Comparison of ENCODE assay signal across 1 cellular context in the genomic region with DNA sequence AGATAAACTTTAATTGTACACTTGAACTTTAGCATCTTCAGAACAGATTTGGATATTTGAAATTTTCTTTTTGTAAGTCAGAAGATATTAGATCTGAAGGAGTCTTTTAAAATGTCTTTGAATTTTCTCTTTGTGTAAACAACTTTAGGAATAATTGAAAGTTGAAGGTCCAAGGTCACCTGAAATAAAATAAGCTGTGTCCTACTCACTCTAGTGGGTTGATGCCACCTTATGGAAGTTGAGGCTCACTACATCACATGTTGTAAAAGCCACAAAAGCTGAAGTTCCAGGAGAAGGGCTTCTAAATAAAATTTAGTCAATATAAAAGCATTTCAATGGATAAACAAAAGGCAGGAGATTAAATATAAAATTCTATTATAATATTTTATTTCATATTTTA.
TF ChIP-seq lines count a peak whose summit lies in the region.

No MANE protein-coding gene starts in this region.

TF ChIP-seq in K562, 482 proteins besides CTCF, POLR2A, EP300 and RAD21 (continued from another document):
- TF ChIP-seq, protein P1, sequence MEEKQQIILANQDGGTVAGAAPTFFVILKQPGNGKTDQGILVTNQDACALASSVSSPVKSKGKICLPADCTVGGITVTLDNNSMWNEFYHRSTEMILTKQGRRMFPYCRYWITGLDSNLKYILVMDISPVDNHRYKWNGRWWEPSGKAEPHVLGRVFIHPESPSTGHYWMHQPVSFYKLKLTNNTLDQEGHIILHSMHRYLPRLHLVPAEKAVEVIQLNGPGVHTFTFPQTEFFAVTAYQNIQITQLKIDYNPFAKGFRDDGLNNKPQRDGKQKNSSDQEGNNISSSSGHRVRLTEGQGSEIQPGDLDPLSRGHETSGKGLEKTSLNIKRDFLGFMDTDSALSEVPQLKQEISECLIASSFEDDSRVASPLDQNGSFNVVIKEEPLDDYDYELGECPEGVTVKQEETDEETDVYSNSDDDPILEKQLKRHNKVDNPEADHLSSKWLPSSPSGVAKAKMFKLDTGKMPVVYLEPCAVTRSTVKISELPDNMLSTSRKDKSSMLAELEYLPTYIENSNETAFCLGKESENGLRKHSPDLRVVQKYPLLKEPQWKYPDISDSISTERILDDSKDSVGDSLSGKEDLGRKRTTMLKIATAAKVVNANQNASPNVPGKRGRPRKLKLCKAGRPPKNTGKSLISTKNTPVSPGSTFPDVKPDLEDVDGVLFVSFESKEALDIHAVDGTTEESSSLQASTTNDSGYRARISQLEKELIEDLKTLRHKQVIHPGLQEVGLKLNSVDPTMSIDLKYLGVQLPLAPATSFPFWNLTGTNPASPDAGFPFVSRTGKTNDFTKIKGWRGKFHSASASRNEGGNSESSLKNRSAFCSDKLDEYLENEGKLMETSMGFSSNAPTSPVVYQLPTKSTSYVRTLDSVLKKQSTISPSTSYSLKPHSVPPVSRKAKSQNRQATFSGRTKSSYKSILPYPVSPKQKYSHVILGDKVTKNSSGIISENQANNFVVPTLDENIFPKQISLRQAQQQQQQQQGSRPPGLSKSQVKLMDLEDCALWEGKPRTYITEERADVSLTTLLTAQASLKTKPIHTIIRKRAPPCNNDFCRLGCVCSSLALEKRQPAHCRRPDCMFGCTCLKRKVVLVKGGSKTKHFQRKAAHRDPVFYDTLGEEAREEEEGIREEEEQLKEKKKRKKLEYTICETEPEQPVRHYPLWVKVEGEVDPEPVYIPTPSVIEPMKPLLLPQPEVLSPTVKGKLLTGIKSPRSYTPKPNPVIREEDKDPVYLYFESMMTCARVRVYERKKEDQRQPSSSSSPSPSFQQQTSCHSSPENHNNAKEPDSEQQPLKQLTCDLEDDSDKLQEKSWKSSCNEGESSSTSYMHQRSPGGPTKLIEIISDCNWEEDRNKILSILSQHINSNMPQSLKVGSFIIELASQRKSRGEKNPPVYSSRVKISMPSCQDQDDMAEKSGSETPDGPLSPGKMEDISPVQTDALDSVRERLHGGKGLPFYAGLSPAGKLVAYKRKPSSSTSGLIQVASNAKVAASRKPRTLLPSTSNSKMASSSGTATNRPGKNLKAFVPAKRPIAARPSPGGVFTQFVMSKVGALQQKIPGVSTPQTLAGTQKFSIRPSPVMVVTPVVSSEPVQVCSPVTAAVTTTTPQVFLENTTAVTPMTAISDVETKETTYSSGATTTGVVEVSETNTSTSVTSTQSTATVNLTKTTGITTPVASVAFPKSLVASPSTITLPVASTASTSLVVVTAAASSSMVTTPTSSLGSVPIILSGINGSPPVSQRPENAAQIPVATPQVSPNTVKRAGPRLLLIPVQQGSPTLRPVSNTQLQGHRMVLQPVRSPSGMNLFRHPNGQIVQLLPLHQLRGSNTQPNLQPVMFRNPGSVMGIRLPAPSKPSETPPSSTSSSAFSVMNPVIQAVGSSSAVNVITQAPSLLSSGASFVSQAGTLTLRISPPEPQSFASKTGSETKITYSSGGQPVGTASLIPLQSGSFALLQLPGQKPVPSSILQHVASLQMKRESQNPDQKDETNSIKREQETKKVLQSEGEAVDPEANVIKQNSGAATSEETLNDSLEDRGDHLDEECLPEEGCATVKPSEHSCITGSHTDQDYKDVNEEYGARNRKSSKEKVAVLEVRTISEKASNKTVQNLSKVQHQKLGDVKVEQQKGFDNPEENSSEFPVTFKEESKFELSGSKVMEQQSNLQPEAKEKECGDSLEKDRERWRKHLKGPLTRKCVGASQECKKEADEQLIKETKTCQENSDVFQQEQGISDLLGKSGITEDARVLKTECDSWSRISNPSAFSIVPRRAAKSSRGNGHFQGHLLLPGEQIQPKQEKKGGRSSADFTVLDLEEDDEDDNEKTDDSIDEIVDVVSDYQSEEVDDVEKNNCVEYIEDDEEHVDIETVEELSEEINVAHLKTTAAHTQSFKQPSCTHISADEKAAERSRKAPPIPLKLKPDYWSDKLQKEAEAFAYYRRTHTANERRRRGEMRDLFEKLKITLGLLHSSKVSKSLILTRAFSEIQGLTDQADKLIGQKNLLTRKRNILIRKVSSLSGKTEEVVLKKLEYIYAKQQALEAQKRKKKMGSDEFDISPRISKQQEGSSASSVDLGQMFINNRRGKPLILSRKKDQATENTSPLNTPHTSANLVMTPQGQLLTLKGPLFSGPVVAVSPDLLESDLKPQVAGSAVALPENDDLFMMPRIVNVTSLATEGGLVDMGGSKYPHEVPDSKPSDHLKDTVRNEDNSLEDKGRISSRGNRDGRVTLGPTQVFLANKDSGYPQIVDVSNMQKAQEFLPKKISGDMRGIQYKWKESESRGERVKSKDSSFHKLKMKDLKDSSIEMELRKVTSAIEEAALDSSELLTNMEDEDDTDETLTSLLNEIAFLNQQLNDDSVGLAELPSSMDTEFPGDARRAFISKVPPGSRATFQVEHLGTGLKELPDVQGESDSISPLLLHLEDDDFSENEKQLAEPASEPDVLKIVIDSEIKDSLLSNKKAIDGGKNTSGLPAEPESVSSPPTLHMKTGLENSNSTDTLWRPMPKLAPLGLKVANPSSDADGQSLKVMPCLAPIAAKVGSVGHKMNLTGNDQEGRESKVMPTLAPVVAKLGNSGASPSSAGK (IDR thresholded peaks at IDR 0.05) = no peak
- TF ChIP-seq RNF2 (IDR thresholded peaks at IDR 0.05) = no peak
- no peak for TF ChIP-seq ZNF324 (CRISPR knock-in tag; IDR thresholded peaks at IDR 0.05)
- no peak for TF ChIP-seq ZNF165 (CRISPR knock-in tag; IDR thresholded peaks at IDR 0.05; ENCODE audit: borderline replicate concordance)
- TF ChIP-seq ETV6 (IDR thresholded peaks at IDR 0.05; ENCODE audit: borderline replicate concordance in 1 of 2, low read depth in 2 of 2, low read length in 1 of 2) = no peak
- TF ChIP-seq ETV6 (CRISPR knock-in tag; IDR thresholded peaks at IDR 0.05; ENCODE audit: borderline replicate concordance) = no peak
- no peak for TF ChIP-seq NCOA4 (IDR thresholded peaks at IDR 0.05; ENCODE audit: partially characterized antibody)
- no peak for TF ChIP-seq MYBL2 (IDR thresholded peaks at IDR 0.05; ENCODE audit: low read depth)
- TF ChIP-seq MYBL2 (CRISPR knock-in tag; IDR thresholded peaks at IDR 0.05; ENCODE audit: borderline replicate concordance) = no peak
- TF ChIP-seq NELFE (IDR thresholded peaks at IDR 0.05; ENCODE audit: insufficient read depth, insufficient read length) = no peak
- no peak for TF ChIP-seq DACH1 (IDR thresholded peaks at IDR 0.05; ENCODE audit: partially characterized antibody)
- TF ChIP-seq SMARCA4 (IDR thresholded peaks at IDR 0.05) = no peak
- TF ChIP-seq TFAM (CRISPR knock-in tag; conservative IDR thresholded peaks at IDR 0.05) = no peak
TF ChIP-seq in K562: peak in this region for 0.
